9 cellular contexts compared by ENCODE assay signal in the genomic region with DNA sequence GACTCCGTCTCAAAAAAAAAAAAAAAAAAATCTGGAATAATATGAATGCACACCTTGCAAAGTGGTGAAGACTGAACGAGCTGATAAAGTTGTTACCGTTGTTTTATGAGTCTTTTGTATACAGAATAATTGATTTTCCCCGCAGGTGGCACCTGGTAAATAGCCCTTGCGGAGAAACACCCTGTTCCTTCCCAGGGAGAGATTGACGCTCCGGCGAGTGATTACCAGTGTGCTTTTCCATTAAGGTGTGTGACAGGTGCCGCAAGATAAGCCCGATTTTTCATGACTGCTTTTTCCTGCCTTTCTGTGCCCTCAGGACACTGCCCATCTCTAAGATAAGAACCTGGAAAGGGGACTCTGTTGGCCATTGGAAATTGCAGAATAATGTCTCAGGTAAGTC. TPM values are rescaled to one million over a fixed set of nuclear protein-coding genes. Genes with fewer than 3 reads are reported as not detected.
DNase-seq lines count a peak whose midpoint lies in the region; ATAC-seq and TF ChIP-seq lines count a peak whose summit lies in the region.
"Had no signal": no experiment of that assay in that cellular context is flagged by ENCODE, and none has a peak within 500 bp of the region (broad histone marks: within the 10 kb centered on the region; RNA-seq: fewer than 3 reads in every experiment).

No MANE protein-coding gene starts in this region.

- no peaks in the 10 kb centered on the region for H3K79me2 ChIP-seq in MM.1S (ENCODE audit: low read length)

- H3K4me3 Mint-ChIP-seq in chondrocyte (ENCODE audit: unreplicated experiment): peak overlapping the region; percentile 85
- peak overlapping the region; percentile 98 for H3K4me3 Mint-ChIP-seq in natural killer cell

- H3K27me3 Mint-ChIP-seq in chondrocyte (ENCODE audit: low read depth) (no peaks in the 10 kb centered on the region), natural killer cell (ENCODE audit: low read depth in 2 of 2) (peaks cover 4 to 17% of the 10 kb centered on the region in 2 donors)

- H3K4me1 ChIP-seq in MM.1S (ENCODE audit: low read length): no peaks in the 10 kb centered on the region

- H3K27ac ChIP-seq in MM.1S (ENCODE audit: low read length): no peak overlapping the region

- intact Hi-C loops in natural killer cell (cut with micrococcal nuclease): no loop called here

- H3K36me3 ChIP-seq in BJ (ENCODE audit: control insufficient read depth, insufficient read depth, low read length) (peaks cover 11% of the 10 kb centered on the region), MM.1S (replicated peaks; ENCODE audit: insufficient read depth, low read length) (no peaks in the 10 kb centered on the region)

- H3K27me3 ChIP-seq in BJ (ENCODE audit: control insufficient read depth, insufficient read depth, low read length): no peaks in the 10 kb centered on the region
- no peaks in the 10 kb centered on the region for H3K27me3 ChIP-seq in MM.1S (replicated peaks; ENCODE audit: insufficient read depth, low read length)

- ATAC-seq in natural killer cell (no peak), HG03460 (IDR thresholded peaks at IDR 0.05; ENCODE audit: unreplicated experiment) (no peak), HG03457 (IDR thresholded peaks at IDR 0.05; ENCODE audit: unreplicated experiment) (no peak)

- H3K9me3 Mint-ChIP-seq in chondrocyte (ENCODE audit: low read depth) (peaks cover 44% of the 10 kb centered on the region), natural killer cell (peaks cover 3 to 9% of the 10 kb centered on the region in 2 donors)

- H3K27ac Mint-ChIP-seq in chondrocyte (ENCODE audit: unreplicated experiment) (peak overlapping the region; percentile 97), natural killer cell (peak overlapping the region; percentile 98 to 99)

- H3K4me2 ChIP-seq in MM.1S (ENCODE audit: low read depth, low read length): peak overlapping the region; percentile 90; the same call in 1 of the 2 replicates

- H3K36me3 Mint-ChIP-seq in chondrocyte (ENCODE audit: low read depth): peaks cover 49% of the 10 kb centered on the region
- H3K36me3 Mint-ChIP-seq in natural killer cell: peaks cover 43% of the 10 kb centered on the region

- peaks cover 29% of the 10 kb centered on the region for H3K4me1 Mint-ChIP-seq in chondrocyte (ENCODE audit: low read depth)
- H3K4me1 Mint-ChIP-seq in natural killer cell: peaks cover 29% of the 10 kb centered on the region in 2 donors

- CTCF ChIA-PET in BJ (lab: Yijun Ruan, JAX): no interaction called here

- TF ChIP-seq CTCF in BJ (IDR thresholded peaks at IDR 0.05; ENCODE audit: insufficient read depth, low read depth, low read length) (no peak), MM.1S (IDR thresholded peaks at IDR 0.05; ENCODE audit: low read length) (no peak), chondrocyte (IDR thresholded peaks at IDR 0.05) (no peak), natural killer cell (IDR thresholded peaks at IDR 0.05) (no peak)

- no peak for DNase-seq in BJ (ENCODE audit: low read depth)
- no peak for DNase-seq in MM.1S
- DNase-seq in chondrocyte (ENCODE audit: low spot score): no peak
- DNase-seq in natural killer cell: no peak
- DNase-seq in stimulated activated CD4-positive, alpha-beta T cell treated with anti-CD3 and anti-CD28 coated beads, Interleukin-4, amount 100 ng/mL, for 4 hours: no peak
- DNase-seq in LoVo (ENCODE audit: low spot score): no peak
- DNase-seq: NCI-H1048 had no signal

- H3K9ac ChIP-seq in MM.1S (ENCODE audit: low read length): no peak overlapping the region

- H3F3A ChIP-seq in MM.1S (ENCODE audit: insufficient read depth, low read length): no peaks in the 10 kb centered on the region

- H3K4me3 ChIP-seq in BJ (ENCODE audit: low read depth, low read length) (peak overlapping the region; percentile 79), MM.1S (ENCODE audit: low read length) (no peak overlapping the region)

- H2AFZ ChIP-seq in MM.1S (ENCODE audit: low read length): no peak overlapping the region

- H3K9me2 ChIP-seq in MM.1S (replicated peaks; ENCODE audit: insufficient read depth, low read length): no peaks in the 10 kb centered on the region

- POLR2A ChIA-PET in BJ (lab: Charles Lee): no interaction called here

- no peaks in the 10 kb centered on the region for H3K9me3 ChIP-seq in MM.1S (replicated peaks; ENCODE audit: insufficient read depth, low read length)

- H4K20me1 ChIP-seq in MM.1S (ENCODE audit: insufficient read depth, low read length): no peaks in the 10 kb centered on the region

RNA-seq across cellular contexts. Expression of gene ZNF302, which starts 0.9 kb away (rescaled TPM):
- polyA plus RNA-seq in BJ (2011; rRNA removed): 11.0 and 20.9 TPM in 2 replicates
- polyA minus RNA-seq in BJ (2011; rRNA and poly(A)+ RNA removed): 6.4 and 8.5 TPM in 2 replicates
- total RNA-seq in chondrocyte (19.5 to 32.4 TPM (median 23.3 TPM) in 3 replicates), natural killer cell (10 to 100 TPM; 13.8 to 23.6 (median 17.8) TPM)

RNA-seq across cellular contexts. Expression of gene SCGB2B2, which starts 1.5 kb away (rescaled TPM):
- polyA plus RNA-seq in BJ (2011; rRNA removed): not detected in 2 replicates
- 0.14 and 0.21 TPM in 2 replicates for polyA minus RNA-seq in BJ (2011; rRNA and poly(A)+ RNA removed)
- total RNA-seq in chondrocyte: 0.44 to 0.56 TPM (median 0.47 TPM) in 3 replicates
- 1 to 10 TPM in 2 of 3 donors, under 1 TPM in 1; 0.52 to 1.3 (median 1.1) TPM for total RNA-seq in natural killer cell

RNA-seq across cellular contexts. Expression of gene ZNF181, which starts 55.6 kb away (rescaled TPM):
- polyA plus RNA-seq in BJ (2011; rRNA removed): 3.2 and 5.5 TPM in 2 replicates
- polyA minus RNA-seq in BJ (2011; rRNA and poly(A)+ RNA removed): 2.8 and 3.5 TPM in 2 replicates
- total RNA-seq in chondrocyte (8.1 to 8.8 TPM (median 8.7 TPM) in 3 replicates), natural killer cell (1 to 10 TPM; 3.2 to 3.7 (median 3.5) TPM)
